15 cellular contexts compared by ENCODE assay signal in the genomic region with DNA sequence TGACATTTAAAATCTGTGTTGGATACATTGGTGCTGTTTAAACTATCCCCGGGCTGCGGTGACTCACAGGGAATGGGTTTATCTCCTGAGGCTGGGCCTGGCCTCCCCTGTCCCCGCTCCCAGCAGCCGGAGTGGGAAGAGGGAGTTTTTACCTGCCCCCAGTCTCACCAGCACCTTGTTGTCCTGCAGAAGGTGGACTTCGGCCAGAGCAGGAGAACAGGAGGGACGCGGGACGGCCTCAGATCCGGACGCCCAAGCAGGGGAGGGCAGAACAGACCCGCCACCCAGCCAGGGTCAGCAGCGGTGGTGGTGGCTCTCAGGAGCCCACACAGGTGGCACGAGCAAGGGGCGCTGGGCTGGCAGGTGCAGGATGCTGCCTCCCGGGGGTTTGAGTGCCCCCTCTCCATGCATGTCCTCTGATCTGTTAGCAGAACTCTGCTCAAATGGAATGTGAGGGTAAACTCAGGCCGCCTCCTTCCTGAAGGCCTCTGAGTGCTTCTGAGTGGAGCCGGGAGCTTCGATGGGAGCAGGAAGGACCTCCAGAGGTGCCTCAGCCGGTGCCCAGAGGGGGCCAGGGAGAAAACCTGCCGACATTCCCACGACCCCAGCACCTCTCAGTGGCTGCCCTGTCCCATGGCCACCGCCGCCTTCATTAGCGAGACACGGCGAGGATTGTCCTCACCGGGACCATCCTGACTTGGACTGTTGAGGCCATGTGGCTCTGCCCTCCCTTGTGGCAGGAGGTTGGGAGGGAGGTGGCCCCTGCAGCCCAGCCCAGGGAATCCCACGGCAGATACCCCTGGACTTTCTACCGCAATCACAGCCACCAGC. TPM values are rescaled to one million over a fixed set of nuclear protein-coding genes. Genes with fewer than 3 reads are reported as not detected.
DNase-seq lines count a peak whose midpoint lies in the region; ATAC-seq and TF ChIP-seq lines count a peak whose summit lies in the region.
"Had no signal": no experiment of that assay in that cellular context is flagged by ENCODE, and none has a peak within 500 bp of the region (broad histone marks: within the 10 kb centered on the region; RNA-seq: fewer than 3 reads in every experiment).

No MANE protein-coding gene starts in this region.

- H2AFZ ChIP-seq in PC-3 (ENCODE audit: low read length) (no peak overlapping the region), neuronal stem cell (ENCODE audit: low read length) (peak overlapping the region; percentile 82)

- no peak overlapping the region for H2BK12ac ChIP-seq in neuronal stem cell (ENCODE audit: low read length)

- no peaks in the 10 kb centered on the region for H3K9me2 ChIP-seq in PC-3 (replicated peaks; ENCODE audit: low read length)

- H3K4ac ChIP-seq in neuronal stem cell (ENCODE audit: low read length), result peak overlapping the region; percentile 57

- 0 out of 2 replicates have a peak, but pooled peaks have one; percentile 36 for ATAC-seq in PC-3
- ATAC-seq in gastroesophageal sphincter, result peak; percentile 52
- ATAC-seq: activated naive CD8-positive, alpha-beta T cell treated with anti-CD3 and anti-CD28 coated beads, Interleukin-2, amount 50 U/mL, for 24 hours had no signal

- peak overlapping the region; percentile 92 for H3K14ac ChIP-seq in neuronal stem cell (ENCODE audit: low read length)

- POLR2A ChIA-PET in PC-3 (lab: Charles Lee; ENCODE audit: unreplicated experiment), result interaction anchor here (0.6 kb wide), 1 partner anchor 42 kb away, joined by 7 read pairs; no protein-coding TSS in a partner anchor

- peak overlapping the region; percentile 97 for H4K8ac ChIP-seq in neuronal stem cell (ENCODE audit: low read depth, low read length)

- H4K20me1 ChIP-seq in BLaER1, result no peaks in the 10 kb centered on the region
- H4K20me1 ChIP-seq in PC-3 (ENCODE audit: low read length), result no peaks in the 10 kb centered on the region

- H4K91ac ChIP-seq in neuronal stem cell (ENCODE audit: low read depth, low read length, poor library complexity), result peak overlapping the region; percentile 17

- H2BK5ac ChIP-seq in neuronal stem cell (ENCODE audit: low read length), result no peak overlapping the region

- CTCF ChIA-PET in PC-3 (lab: Charles Lee), result no interaction called here

- WGBS in gastroesophageal sphincter (ENCODE audit: low coverage in 1 of 2), 2 donors, result 80% methylated on average over 2 of the region's 29 CpGs; no CpG with 5 or more reads in 1 of the 2 donors
- no CpG with 5 or more reads among the region's 29 CpGs for WGBS in neuronal stem cell (ENCODE audit: extremely low coverage in 2 of 2, insufficient read length in 2 of 2, insufficient replicate concordance in 1 of 2), 2 donors

- H3K79me2 ChIP-seq in PC-3 (ENCODE audit: low read length), result no peaks in the 10 kb centered on the region

- BruUV-seq in PC-3 (replicated peaks; lab: Mats Ljungman, UMichigan), result no TSS peak

- TF ChIP-seq CTCF in PC-3 (conservative IDR thresholded peaks at IDR 0.05; ENCODE audit: low read depth, low read length) (no peak), gastroesophageal sphincter (IDR thresholded peaks at IDR 0.05) (no peak)

- intact Hi-C loops in PC-3 (cut with micrococcal nuclease), result no loop called here

- no peaks in the 10 kb centered on the region for H3K79me1 ChIP-seq in neuronal stem cell (ENCODE audit: low read depth, low read length)

- DNase-seq in PC-3 (no peak), neuronal stem cell (ENCODE audit: low spot score) (no peak), NCI-H187 treated with DMSO at 0.1 percent for 48 hours (lab: John Stamatoyannopoulos, UW) (no peak), LoVo (ENCODE audit: low spot score) (no peak), NCI-H1417 treated with DMSO at 0.1 percent for 48 hours (lab: John Stamatoyannopoulos, UW) (no peak), NAMALWA (ENCODE audit: low spot score) (no peak)
- DNase-seq: activated CD4-positive, CD25-positive, alpha-beta regulatory T cell treated with anti-CD3 and anti-CD28 coated beads, Interleukin-2, amount 50 U/mL, for 72 hours; activated naive CD8-positive, alpha-beta T cell treated with anti-CD3 and anti-CD28 coated beads, Interleukin-2, amount 50 U/mL, for 24 hours; erythroblast; mammary epithelial cell; NCI-H1092 treated with DMSO at 0.1 percent for 48 hours; NCI-H226 had no signal

- no peak overlapping the region for H2BK120ac ChIP-seq in neuronal stem cell (ENCODE audit: low read depth, low read length)

- H3K18ac ChIP-seq in neuronal stem cell (ENCODE audit: low read length), result peak overlapping the region; percentile 92

- peak overlapping the region; percentile 91 for H3K23ac ChIP-seq in neuronal stem cell (ENCODE audit: low read depth, low read length, poor library complexity)

- H3K27me3 ChIP-seq in BLaER1 (no peaks in the 10 kb centered on the region), PC-3 (ENCODE audit: low read length) (no peaks in the 10 kb centered on the region), gastroesophageal sphincter (no peaks in the 10 kb centered on the region), neuronal stem cell (ENCODE audit: control insufficient read depth in 3 of 3, insufficient read depth in 3 of 3, low read depth in 1 of 3, low read length in 3 of 3) (peaks cover 0 to 21% (median 2%) of the 10 kb centered on the region in 3 experiments)

- H3K27ac ChIP-seq in BLaER1 (no peak overlapping the region), PC-3 (ENCODE audit: low read length) (no peak overlapping the region), gastroesophageal sphincter (peak overlapping the region in 3 of 4 donors; percentile 45 to 74 (median 73)), neuronal stem cell (replicated peaks; ENCODE audit: low read length) (no peak overlapping the region)
- H3K27ac ChIP-seq: thoracic aorta had no signal

- no peak for TF ChIP-seq POLR2A in gastroesophageal sphincter (IDR thresholded peaks at IDR 0.05)

- peak overlapping the region; percentile 90 for H2AK5ac ChIP-seq in neuronal stem cell (ENCODE audit: low read depth, low read length)

- no peaks in the 10 kb centered on the region for H3F3A ChIP-seq in PC-3 (ENCODE audit: low read length, unreplicated experiment)

- H3K9ac ChIP-seq in BLaER1, result no peak overlapping the region
- H3K9ac ChIP-seq in PC-3 (ENCODE audit: low read length), result no peak overlapping the region
- H3K9ac ChIP-seq in neuronal stem cell (ENCODE audit: low read depth, low read length, poor library complexity), result peak overlapping the region; percentile 54

- H3K4me2 ChIP-seq in BLaER1 (peak overlapping the region; percentile 36), PC-3 (ENCODE audit: low read length) (no peak overlapping the region), neuronal stem cell (ENCODE audit: insufficient read depth, low read length, poor library complexity, severe bottlenecking) (no peak overlapping the region)

- H3K36me3 ChIP-seq in BLaER1, result peaks cover 7% of the 10 kb centered on the region; the same call in 1 of the 2 replicates
- H3K36me3 ChIP-seq in PC-3 (ENCODE audit: low read depth, low read length), result no peaks in the 10 kb centered on the region
- H3K36me3 ChIP-seq in gastroesophageal sphincter, result no peaks in the 10 kb centered on the region
- no peaks in the 10 kb centered on the region for H3K36me3 ChIP-seq in neuronal stem cell (replicated peaks in 1 of 2; ENCODE audit: control insufficient read depth in 2 of 2, insufficient read depth in 2 of 2, low read length in 2 of 2)
- H3K36me3 ChIP-seq: thoracic aorta had no signal

- no peak overlapping the region for H3K4me3 ChIP-seq in BLaER1
- H3K4me3 ChIP-seq in PC-3 (ENCODE audit: low read length), result no peak overlapping the region
- peak overlapping the region in 1 of 2 donors; percentile 12 for H3K4me3 ChIP-seq in gastroesophageal sphincter
- H3K4me3 ChIP-seq in neuronal stem cell (ENCODE audit: low read length in 2 of 2), result no peak overlapping the region
- H3K4me3 ChIP-seq: thoracic aorta had no signal

- no peak for TF ChIP-seq EP300 in gastroesophageal sphincter (IDR thresholded peaks at IDR 0.05)

- no peaks in the 10 kb centered on the region; the same call in 1 of the 2 replicates for H3K9me3 ChIP-seq in BLaER1
- no peaks in the 10 kb centered on the region for H3K9me3 ChIP-seq in PC-3 (ENCODE audit: low read length)
- H3K9me3 ChIP-seq in gastroesophageal sphincter, result peaks cover 0 to 7% (median 0%) of the 10 kb centered on the region in 3 donors
- H3K9me3 ChIP-seq in neuronal stem cell (replicated peaks in 1 of 2; ENCODE audit: control insufficient read depth in 2 of 2, insufficient read depth in 1 of 2, low read depth in 1 of 2, low read length in 2 of 2), result peaks cover 0 to 2% of the 10 kb centered on the region in 2 donors

- peak overlapping the region; percentile 97 for H2BK15ac ChIP-seq in neuronal stem cell (ENCODE audit: low read length)

- peaks cover 19% of the 10 kb centered on the region for H3K4me1 ChIP-seq in BLaER1
- H3K4me1 ChIP-seq in PC-3 (ENCODE audit: insufficient read depth, low read length), result no peaks in the 10 kb centered on the region
- peaks cover 0 to 18% (median 10%) of the 10 kb centered on the region in 3 donors for H3K4me1 ChIP-seq in gastroesophageal sphincter
- peaks cover 3 to 10% of the 10 kb centered on the region in 2 donors for H3K4me1 ChIP-seq in neuronal stem cell (ENCODE audit: control insufficient read depth in 2 of 2, insufficient read depth in 1 of 2, low read depth in 1 of 2, low read length in 2 of 2)

RNA-seq across cellular contexts. Expression of gene MRGBP, which starts 43.4 kb away (rescaled TPM):
- total RNA-seq in PC-3 (2014; rRNA removed) (48.8 and 56.3 TPM in 2 replicates), gastroesophageal sphincter (10 to 100 TPM in 3 of 4 donors, 1 to 10 TPM in 1; 9.3 to 15.6 (median 14.5) TPM)
- 15.5 TPM for polyA plus RNA-seq in neuronal stem cell (2013, experiment 1 of 2)
- polyA plus RNA-seq in neuronal stem cell (2013, experiment 2 of 2), result 15.6 TPM

RNA-seq across cellular contexts. Expression of gene NTSR1, which starts 44.2 kb away (rescaled TPM):
- total RNA-seq in PC-3 (2014; rRNA removed) (7.8 and 10.6 TPM in 2 replicates), gastroesophageal sphincter (under 1 TPM; 0.13 to 0.85 (median 0.19) TPM)
- polyA plus RNA-seq in neuronal stem cell (2013, experiment 1 of 2), result 0.28 TPM
- polyA plus RNA-seq in neuronal stem cell (2013, experiment 2 of 2), result 0.21 TPM
- total RNA-seq: thoracic aorta had no signal

RNA-seq across cellular contexts. Expression of gene OGFR, which starts 51.7 kb away (rescaled TPM):
- total RNA-seq in PC-3 (2014; rRNA removed) (78.9 and 112 TPM in 2 replicates), gastroesophageal sphincter (10 to 100 TPM; 55.1 to 61.0 (median 58.9) TPM)
- polyA plus RNA-seq in neuronal stem cell (2013, experiment 1 of 2), result 15.0 TPM
- 14.7 TPM for polyA plus RNA-seq in neuronal stem cell (2013, experiment 2 of 2)

Comparison
In these comparisons a context has a peak if more than half of its experiments do, and no peak if none do; other contexts are left out.
1. H3K27ac ChIP-seq: peak in gastroesophageal sphincter (3 of 4); none in BLaER1 (single experiment), PC-3 (single experiment) and neuronal stem cell (single experiment).